8 cellular contexts compared by ENCODE assay signal in the genomic region with DNA sequence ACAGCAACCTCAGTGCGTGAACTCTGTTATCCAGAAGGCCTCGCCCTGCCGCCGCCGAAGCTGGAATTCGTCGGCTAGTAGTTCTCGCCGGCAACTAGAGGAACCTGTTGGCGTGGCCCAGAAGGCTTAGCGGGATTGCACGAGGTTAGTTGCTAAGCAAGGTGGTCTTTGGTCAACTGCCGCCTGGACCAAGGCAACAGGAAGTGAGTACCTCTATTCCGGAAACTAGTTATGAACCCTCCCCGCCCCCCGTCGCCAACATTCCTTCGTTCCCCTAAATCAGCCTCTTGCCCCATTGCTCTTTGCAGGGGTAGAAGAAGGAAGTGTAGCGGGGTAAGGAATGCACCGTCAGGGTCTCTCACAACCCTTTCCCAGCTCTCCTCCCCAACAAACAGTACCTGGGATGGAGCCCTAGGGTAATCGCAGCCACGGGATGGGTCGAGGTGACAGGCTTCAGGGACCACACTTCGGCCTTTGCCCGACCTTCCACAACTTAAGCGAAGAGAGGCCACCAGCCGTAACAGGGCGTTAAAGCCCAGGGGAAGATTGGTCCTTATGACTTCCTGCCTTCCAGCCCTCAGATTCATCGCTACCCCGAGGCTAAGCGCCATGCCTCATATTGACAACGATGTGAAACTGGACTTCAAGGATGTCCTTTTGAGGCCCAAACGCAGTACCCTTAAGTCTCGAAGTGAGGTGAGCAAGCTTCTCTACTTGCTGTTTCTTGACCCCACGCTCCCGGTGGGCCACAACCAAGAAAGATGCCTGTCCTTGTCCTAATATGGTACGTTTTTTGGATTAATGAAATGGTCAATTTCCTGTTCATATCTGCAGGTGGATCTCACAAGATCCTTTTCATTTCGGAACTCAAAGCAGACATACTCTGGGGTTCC. TPM values are rescaled to one million over a fixed set of nuclear protein-coding genes. Genes with fewer than 3 reads are reported as not detected.
DNase-seq lines count a peak whose midpoint lies in the region; ATAC-seq and TF ChIP-seq lines count a peak whose summit lies in the region.

A gene (plus strand): TSS at position 285 of the 893 bp plus-strand sequence. CDS start 325 bp downstream, at position 610.

- no peaks in the 10 kb centered on the region for H3K27me3 Mint-ChIP-seq in stimulated activated naive CD8-positive, alpha-beta T cell treated with anti-CD3 and anti-CD28 coated beads, Interleukin-15, amount 100 ng/mL, for 72 hours

- H3K4me1 ChIP-seq in mammary epithelial cell (ENCODE audit: insufficient read depth, low read length) = peaks cover 15% of the 10 kb centered on the region

- H3K36me3 ChIP-seq in mammary epithelial cell (ENCODE audit: insufficient read depth, low read length) (peaks cover 11% of the 10 kb centered on the region), kidney epithelial cell (ENCODE audit: control insufficient read depth, insufficient read depth, low read length) (no peaks in the 10 kb centered on the region)

- peak within 1 kb of the TSS; percentile 95 for H3K9ac ChIP-seq in mammary epithelial cell (ENCODE audit: insufficient read depth, low read length)

- peak within 1 kb of the TSS; percentile 95 for H3K27ac ChIP-seq in mammary epithelial cell (ENCODE audit: insufficient read depth, low read depth, low read length)

- no peak for DNase-seq in AG10803 (ENCODE audit: low read depth)
- peak; percentile 86 for DNase-seq in NCI-H82 (lab: John Stamatoyannopoulos, UW)
- no peak for DNase-seq in mammary epithelial cell
- no peak for DNase-seq in kidney epithelial cell (ENCODE audit: low read depth)
- DNase-seq in stimulated activated naive CD8-positive, alpha-beta T cell treated with anti-CD3 and anti-CD28 coated beads, Interleukin-15, amount 100 ng/mL, for 72 hours = no peak
- no peak for DNase-seq in islet precursor cell

- dilution Hi-C loops in mammary epithelial cell (cut with HindIII; ENCODE audit: low sequenced_read_pairs) = loop anchor here (5.0 kb wide), 1 partner anchor 64 kb away; a partner anchor contains a TSS

- H3K4me3 ChIP-seq in AG10803 (ENCODE audit: low read length) (peak within 1 kb of the TSS; percentile 96), mammary epithelial cell (replicated peaks in 1 of 3; ENCODE audit: insufficient read depth in 1 of 3, low read depth in 2 of 3, low read length in 3 of 3) (peak within 1 kb of the TSS; percentile 52 to 67 (median 65)), kidney epithelial cell (ENCODE audit: low read depth, low read length) (peak within 1 kb of the TSS; percentile 91)

- peak within 1 kb of the TSS; percentile 87 for H2AFZ ChIP-seq in mammary epithelial cell (ENCODE audit: low read depth, low read length)

- 4% methylated on average over 18 of the region's 38 CpGs for WGBS in mammary epithelial cell (ENCODE audit: low coverage, missing lambda C conversion rate)

- peak within 1 kb of the TSS; percentile 86 to 88 for H3K4me3 Mint-ChIP-seq in stimulated activated naive CD8-positive, alpha-beta T cell treated with anti-CD3 and anti-CD28 coated beads, Interleukin-15, amount 100 ng/mL, for 72 hours

- no peaks in the 10 kb centered on the region for H3K27me3 ChIP-seq in mammary epithelial cell (ENCODE audit: insufficient read depth, low read length)
- no peaks in the 10 kb centered on the region for H3K27me3 ChIP-seq in kidney epithelial cell (ENCODE audit: control insufficient read depth, insufficient read depth, low read length)

- TF ChIP-seq CTCF in AG10803 (conservative IDR thresholded peaks at IDR 0.05; ENCODE audit: low read length) (no peak), mammary epithelial cell (conservative IDR thresholded peaks at IDR 0.05 in 1 of 2, IDR thresholded peaks at IDR 0.05 in 1 of 2; ENCODE audit: extremely low read depth in 1 of 2, insufficient read depth in 1 of 2, low read depth in 1 of 2, low read length in 2 of 2) (no peak), kidney epithelial cell (IDR thresholded peaks at IDR 0.05; ENCODE audit: insufficient read depth, low read length, poor library complexity, severe bottlenecking) (no peak)

- TSS peak; percentile 65 for BruUV-seq in mammary epithelial cell (replicated peaks; lab: Mats Ljungman, UMichigan)

- CTCF ChIA-PET in mammary epithelial cell (lab: Charles Lee; ENCODE audit: low non-redundant PET) = no interaction called here

- peak; percentile 54 for ATAC-seq in GM18505 (IDR thresholded peaks at IDR 0.05; ENCODE audit: unreplicated experiment)
- ATAC-seq in HG02870 (IDR thresholded peaks at IDR 0.05; ENCODE audit: unreplicated experiment) = peak; percentile 48
- peak; percentile 63 for ATAC-seq in stimulated activated naive CD8-positive, alpha-beta T cell treated with anti-CD3 and anti-CD28 coated beads, Interleukin-15, amount 100 ng/mL, for 72 hours

- no peaks in the 10 kb centered on the region for H3K9me3 ChIP-seq in mammary epithelial cell (replicated peaks; ENCODE audit: insufficient read depth, low read length)

- no peaks in the 10 kb centered on the region for H3K9me3 Mint-ChIP-seq in stimulated activated naive CD8-positive, alpha-beta T cell treated with anti-CD3 and anti-CD28 coated beads, Interleukin-15, amount 100 ng/mL, for 72 hours

- H3K4me2 ChIP-seq in mammary epithelial cell (ENCODE audit: insufficient read depth, low read depth, low read length) = peak within 1 kb of the TSS; percentile 86

- no peaks in the 10 kb centered on the region for H4K20me1 ChIP-seq in mammary epithelial cell (ENCODE audit: insufficient read depth, low read length)

- in situ Hi-C loops in mammary epithelial cell (cut with MboI; ENCODE audit: low sequenced_read_pairs in 2 of 2) = no loop called here

- peaks cover 74% of the 10 kb centered on the region for H3K79me2 ChIP-seq in mammary epithelial cell (ENCODE audit: insufficient read depth, low read length)

- peaks cover 58% of the 10 kb centered on the region for H3K4me1 Mint-ChIP-seq in stimulated activated naive CD8-positive, alpha-beta T cell treated with anti-CD3 and anti-CD28 coated beads, Interleukin-15, amount 100 ng/mL, for 72 hours

- peak within 1 kb of the TSS; percentile 91 to 96 for H3K27ac Mint-ChIP-seq in stimulated activated naive CD8-positive, alpha-beta T cell treated with anti-CD3 and anti-CD28 coated beads, Interleukin-15, amount 100 ng/mL, for 72 hours

- peak; percentile 46 for TF ChIP-seq POLR2A in GM18505 (IDR thresholded peaks at IDR 0.05; ENCODE audit: borderline replicate concordance, extremely low read depth, insufficient read depth, insufficient read length)

- intact Hi-C loops in mammary epithelial cell (cut with micrococcal nuclease) = loop anchor here (1.0 to 5.0 kb wide), 4 partner anchors 9 to 44 kb away; a partner anchor contains a TSS

RNA-seq across cellular contexts. Expression of the gene that starts here (rescaled TPM):
- total RNA-seq in mammary epithelial cell = 10 to 100 TPM; 55.7 to 81.9 TPM
- 76.9 TPM for polyA plus RNA-seq in mammary epithelial cell
- 52.9 TPM for polyA minus RNA-seq in mammary epithelial cell
- total RNA-seq in kidney epithelial cell = 54.7 and 56.6 TPM in 2 replicates
